8 cellular contexts compared by ENCODE assay signal in the genomic region with DNA sequence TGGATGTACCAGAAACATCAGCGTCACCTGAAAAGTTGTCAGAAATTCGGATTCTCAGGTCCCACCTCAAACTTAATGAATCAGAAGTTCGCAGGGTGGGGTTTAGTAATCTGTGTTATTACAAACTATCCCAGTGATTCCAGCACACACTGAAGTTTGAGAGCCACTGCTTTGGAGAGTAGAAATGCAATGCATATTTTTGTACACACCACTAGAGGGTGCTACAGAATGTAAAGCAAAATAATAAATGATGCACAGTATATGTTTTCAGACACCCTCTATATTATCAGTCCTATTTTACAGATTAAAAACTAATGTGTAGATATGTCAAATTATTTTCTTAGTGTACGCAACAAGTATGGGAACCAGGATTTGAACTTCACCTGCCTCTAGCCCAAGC. TPM values are rescaled to one million over a fixed set of nuclear protein-coding genes. Genes with fewer than 3 reads are reported as not detected.
DNase-seq lines count a peak whose midpoint lies in the region; ATAC-seq, FAIRE-seq and TF ChIP-seq lines count a peak whose summit lies in the region.

No MANE protein-coding gene starts in this region.

- H3K36me3 ChIP-seq in WERI-Rb-1 (peaks cover 11% of the 10 kb centered on the region), upper lobe of left lung (peaks cover 0 to 3% (median 0%) of the 10 kb centered on the region in 4 donors)

- DNase-seq in NCI-H510A treated with DMSO at 0.1 percent for 48 hours (lab: John Stamatoyannopoulos, UW) (peak; percentile 13), NCI-H510A (lab: John Stamatoyannopoulos, UW) (no peak), NCI-H128 (lab: John Stamatoyannopoulos, UW; ENCODE audit: unreplicated experiment) (peak; percentile 27), WERI-Rb-1 (no peak), upper lobe of left lung (no peak)

- TF ChIP-seq EP300 in upper lobe of left lung (IDR thresholded peaks at IDR 0.05): no peak

- peaks cover 7% of the 10 kb centered on the region for H3K27me3 ChIP-seq in WERI-Rb-1 (ENCODE audit: insufficient read depth, low read depth, severe bottlenecking)
- H3K27me3 ChIP-seq in upper lobe of left lung: no peaks in the 10 kb centered on the region

- no peak for TF ChIP-seq POLR2A in upper lobe of left lung (IDR thresholded peaks at IDR 0.05)

- TF ChIP-seq CTCF in WERI-Rb-1 (IDR thresholded peaks at IDR 0.05; ENCODE audit: low read depth, low read length): peak; percentile 38; the same call in 1 of the 2 replicates
- TF ChIP-seq CTCF in upper lobe of left lung (IDR thresholded peaks at IDR 0.05): peak; percentile 41 to 72 (median 56)

- H3K9me3 ChIP-seq in WERI-Rb-1 (ENCODE audit: severe bottlenecking): no peaks in the 10 kb centered on the region
- H3K9me3 ChIP-seq in upper lobe of left lung: no peaks in the 10 kb centered on the region

- peak; percentile 92 for FAIRE-seq in islet of Langerhans (lab: Jason Lieb, UNC)

- H3K4me1 ChIP-seq in upper lobe of left lung: peaks cover 0 to 7% (median 0%) of the 10 kb centered on the region in 4 donors

- ATAC-seq in upper lobe of left lung (ENCODE audit: low FRiP score in 2 of 2) (no peak), HG03025 (IDR thresholded peaks at IDR 0.05; ENCODE audit: low FRiP score, unreplicated experiment) (no peak), GM19395 (IDR thresholded peaks at IDR 0.05; ENCODE audit: unreplicated experiment) (no peak)

- WGBS in upper lobe of left lung, 2 donors: 33 to 57% methylated on average over 3 to 4 of the region's 4 CpGs

- H3K27ac ChIP-seq in WERI-Rb-1 (no peak overlapping the region), upper lobe of left lung (peak overlapping the region in 1 of 4 donors; percentile 94)

- H3K4me3 ChIP-seq in WERI-Rb-1 (ENCODE audit: low read depth, low read length) (no peak overlapping the region), upper lobe of left lung (no peak overlapping the region)

RNA-seq across cellular contexts. Expression of gene MORF4L2, which starts 2.5 kb away (rescaled TPM):
- 100 to 1,000 TPM; 154 to 253 (median 186) TPM for total RNA-seq in upper lobe of left lung

RNA-seq across cellular contexts. Expression of gene TMEM31, which starts 21.8 kb away (rescaled TPM):
- total RNA-seq in upper lobe of left lung: not detected

Comparison
In these comparisons a context has a peak if more than half of its experiments do, and no peak if none do; other contexts are left out.
1. DNase-seq: peak in NCI-H510A treated with DMSO at 0.1 percent for 48 hours (single experiment) and NCI-H128 (single experiment); none in NCI-H510A (single experiment), WERI-Rb-1 (single experiment) and upper lobe of left lung (0 of 2).